11 cellular contexts compared by ENCODE assay signal in genomic region chr9:134435527-134436355, GRCh38.
DNase-seq lines count a peak whose midpoint lies in the region; ATAC-seq, FAIRE-seq and TF ChIP-seq lines count a peak whose summit lies in the region.
"Had no signal": no experiment of that assay in that cellular context is flagged by ENCODE, and none has a peak within 500 bp of the region (broad histone marks: within the 10 kb centered on the region; RNA-seq: fewer than 3 reads in every experiment).

No MANE protein-coding gene starts in this region.

- ATAC-seq in heart left ventricle (no peak), Right ventricle myocardium inferior (no peak)
- ATAC-seq: activated CD4-positive, CD25-positive, alpha-beta regulatory T cell treated with anti-CD3 and anti-CD28 coated beads, Interleukin-2, amount 50 U/mL, for 24 hours had no signal

- DNase-seq in heart left ventricle (no peak), Right ventricle myocardium inferior (ENCODE audit: missing footprints) (no peak), esophagus muscularis mucosa (ENCODE audit: extremely low spot score) (no peak), ovary (no peak), uterus (no peak), GM19238 (ENCODE audit: insufficient read length, low spot score) (no peak), NCI-H1092 treated with DMSO at 0.1 percent for 48 hours (lab: John Stamatoyannopoulos, UW) (no peak), GM12891 (ENCODE audit: insufficient read length, low spot score) (no peak)
- DNase-seq: activated naive CD4-positive, alpha-beta T cell treated with anti-CD3 and anti-CD28 coated beads, Interleukin-2, amount 50 U/mL, for 16 hours had no signal

- TF ChIP-seq CTCF in heart left ventricle (IDR thresholded peaks at IDR 0.05) (no peak), esophagus muscularis mucosa (IDR thresholded peaks at IDR 0.05) (no peak), ovary (IDR thresholded peaks at IDR 0.05) (no peak), uterus (IDR thresholded peaks at IDR 0.05) (no peak)

- peak overlapping the region in 3 of 12 donors; percentile 11 to 29 (median 12) for H3K4me3 ChIP-seq in heart left ventricle
- H3K4me3 ChIP-seq in esophagus muscularis mucosa: peak overlapping the region; percentile 22 to 43 (median 33)
- no peak overlapping the region for H3K4me3 ChIP-seq in ovary
- peak overlapping the region in 1 of 2 donors; percentile 21 for H3K4me3 ChIP-seq in uterus

- FAIRE-seq in GM12891 (lab: Jason Lieb, UNC): no peak
- FAIRE-seq: G401.6 had no signal

- TF ChIP-seq POLR2A in heart left ventricle (IDR thresholded peaks at IDR 0.05): no peak
- no peak for TF ChIP-seq POLR2A in esophagus muscularis mucosa (IDR thresholded peaks at IDR 0.05; ENCODE audit: low read depth)
- TF ChIP-seq POLR2A in ovary (IDR thresholded peaks at IDR 0.05): no peak
- TF ChIP-seq POLR2A in uterus (IDR thresholded peaks at IDR 0.05): no peak
- no peak for TF ChIP-seq POLR2A in GM12891 (IDR thresholded peaks at IDR 0.05; ENCODE audit: low read depth, low read length)

- 60 to 67% (median 65%) methylated on average over 17 of the region's 17 CpGs for WGBS in heart left ventricle, 4 donors
- WGBS in esophagus muscularis mucosa: 26% methylated on average over 15 of the region's 17 CpGs
- 53 to 55% (median 55%) methylated on average over 17 of the region's 17 CpGs for WGBS in ovary, 3 donors

- H3K4me1 ChIP-seq in heart left ventricle (peaks cover 4 to 92% (median 60%) of the 10 kb centered on the region in 12 donors), esophagus muscularis mucosa (peaks cover 70 to 87% (median 80%) of the 10 kb centered on the region in 4 donors), ovary (ENCODE audit: insufficient read depth) (peaks cover 32% of the 10 kb centered on the region), uterus (peaks cover 10 to 39% of the 10 kb centered on the region in 2 donors)

- intact Hi-C loops in heart left ventricle (cut with DNase I): loop anchor here in 6 of 10 donors (2.0 to 10.0 kb wide), 5 partner anchors 29 to 111 kb away; partner anchors contain the start of gene RXRA (in 4 of the 6)
- intact Hi-C loops in Right ventricle myocardium inferior (cut with DNase I): loop anchor here (2.0 to 5.0 kb wide), 4 partner anchors 29 to 271 kb away; partner anchors contain the start of gene RNU6ATAC
- intact Hi-C loops in esophagus muscularis mucosa (cut with DNase I): loop anchor here (2.0 to 5.0 kb wide), 3 partner anchors 63 to 153 kb away; no protein-coding TSS in a partner anchor
- intact Hi-C loops in ovary (cut with DNase I): loop anchor here in 2 of 4 donors (2.0 to 5.0 kb wide), 2 partner anchors 108 to 111 kb away; partner anchors contain the start of gene RXRA (in 1 of the 2)
- intact Hi-C loops in uterus (cut with DNase I; ENCODE audit: low total_unique reads): no loop called here

- H3K36me3 ChIP-seq in heart left ventricle: peaks cover 0 to 49% (median 21%) of the 10 kb centered on the region in 9 donors
- H3K36me3 ChIP-seq in esophagus muscularis mucosa: peaks cover 10 to 46% (median 43%) of the 10 kb centered on the region in 4 donors
- no peaks in the 10 kb centered on the region for H3K36me3 ChIP-seq in ovary
- H3K36me3 ChIP-seq in uterus: no peaks in the 10 kb centered on the region

- TF ChIP-seq EP300 in esophagus muscularis mucosa (IDR thresholded peaks at IDR 0.05) (no peak), ovary (IDR thresholded peaks at IDR 0.05) (no peak)

- H3K27me3 ChIP-seq in heart left ventricle: no peaks in the 10 kb centered on the region
- no peaks in the 10 kb centered on the region for H3K27me3 ChIP-seq in esophagus muscularis mucosa
- no peaks in the 10 kb centered on the region for H3K27me3 ChIP-seq in ovary
- no peaks in the 10 kb centered on the region for H3K27me3 ChIP-seq in uterus

- H3K27ac ChIP-seq in heart left ventricle: peak overlapping the region; percentile 70 to 91 (median 84)
- peak overlapping the region; percentile 89 to 90 (median 90) for H3K27ac ChIP-seq in esophagus muscularis mucosa (replicated peaks in 1 of 4)
- H3K27ac ChIP-seq in ovary: peak overlapping the region; percentile 85 to 87
- H3K27ac ChIP-seq in uterus: peak overlapping the region; percentile 85 to 94

- no peaks in the 10 kb centered on the region for H3K9me3 ChIP-seq in heart left ventricle
- no peaks in the 10 kb centered on the region for H3K9me3 ChIP-seq in esophagus muscularis mucosa
- no peaks in the 10 kb centered on the region for H3K9me3 ChIP-seq in ovary
- no peaks in the 10 kb centered on the region for H3K9me3 ChIP-seq in uterus

TF ChIP-seq in GM12891, 5 proteins besides CTCF, POLR2A, EP300 and RAD21:
- no peak for TF ChIP-seq PAX5 (IDR thresholded peaks at IDR 0.05; ENCODE audit: insufficient read depth, low read length, severe bottlenecking)
- no peak for TF ChIP-seq POU2F2 (IDR thresholded peaks at IDR 0.05; ENCODE audit: low read depth, low read length)
- TF ChIP-seq TAF1 (IDR thresholded peaks at IDR 0.05; ENCODE audit: low read depth, low read length): no peak
- no peak for TF ChIP-seq POLR2AphosphoS5 (IDR thresholded peaks at IDR 0.05; ENCODE audit: low read depth, low read length)
- TF ChIP-seq SPI1 (IDR thresholded peaks at IDR 0.05; ENCODE audit: low read depth, low read length): no peak
TF ChIP-seq in GM12891: peak in this region for 0.
